ENCODE assay signal across 8 cellular contexts in genomic region chr20:3794701-3795420, GRCh38. TPM values are rescaled to one million over a fixed set of nuclear protein-coding genes. Genes with fewer than 3 reads are reported as not detected.
DNase-seq lines count a peak whose midpoint lies in the region; ATAC-seq and TF ChIP-seq lines count a peak whose summit lies in the region.

No MANE protein-coding gene starts in this region.

- peaks cover 31% of the 10 kb centered on the region for H3K79me2 ChIP-seq in MM.1S (ENCODE audit: low read length)

- H3K27me3 ChIP-seq in BE2C, result no peaks in the 10 kb centered on the region
- H3K27me3 ChIP-seq in MM.1S (replicated peaks; ENCODE audit: insufficient read depth, low read length), result no peaks in the 10 kb centered on the region
- no peaks in the 10 kb centered on the region for H3K27me3 ChIP-seq in duodenal mucosa (ENCODE audit: control insufficient read depth in 1 of 2, insufficient read depth in 2 of 2, low read length in 2 of 2)
- H3K27me3 ChIP-seq in neuronal stem cell (ENCODE audit: control insufficient read depth in 3 of 3, insufficient read depth in 3 of 3, low read depth in 1 of 3, low read length in 3 of 3), result peaks cover 0 to 7% (median 0%) of the 10 kb centered on the region in 3 experiments

- peaks cover 16% of the 10 kb centered on the region for H3K36me3 ChIP-seq in BE2C
- H3K36me3 ChIP-seq in MM.1S (replicated peaks; ENCODE audit: insufficient read depth, low read length), result no peaks in the 10 kb centered on the region
- H3K36me3 ChIP-seq in duodenal mucosa (ENCODE audit: control insufficient read depth in 1 of 2, insufficient read depth in 2 of 2, low read length in 2 of 2), result no peaks in the 10 kb centered on the region
- no peaks in the 10 kb centered on the region for H3K36me3 ChIP-seq in neuronal stem cell (replicated peaks in 1 of 2; ENCODE audit: control insufficient read depth in 2 of 2, insufficient read depth in 2 of 2, low read length in 2 of 2)

- no peak overlapping the region for H2BK5ac ChIP-seq in neuronal stem cell (ENCODE audit: low read length)

- no peaks in the 10 kb centered on the region for H3K9me2 ChIP-seq in MM.1S (replicated peaks; ENCODE audit: insufficient read depth, low read length)

- H3K27ac ChIP-seq in MM.1S (ENCODE audit: low read length), result peak overlapping the region; percentile 74; the same call in 1 of the 2 replicates
- peak overlapping the region; percentile 96 for H3K27ac ChIP-seq in duodenal mucosa (ENCODE audit: low read depth, low read length)
- no peak overlapping the region for H3K27ac ChIP-seq in neuronal stem cell (replicated peaks; ENCODE audit: low read length)

- ATAC-seq in HG02588 (IDR thresholded peaks at IDR 0.05; ENCODE audit: unreplicated experiment) (no peak), HG03280 (IDR thresholded peaks at IDR 0.05; ENCODE audit: unreplicated experiment) (no peak), GM19452 (IDR thresholded peaks at IDR 0.05; ENCODE audit: unreplicated experiment) (no peak)

- H4K8ac ChIP-seq in neuronal stem cell (ENCODE audit: low read depth, low read length), result no peak overlapping the region

- peak overlapping the region; percentile 90; the same call in 1 of the 2 replicates for H2AFZ ChIP-seq in MM.1S (ENCODE audit: low read length)
- H2AFZ ChIP-seq in neuronal stem cell (ENCODE audit: low read length), result no peak overlapping the region

- H4K91ac ChIP-seq in neuronal stem cell (ENCODE audit: low read depth, low read length, poor library complexity), result no peak overlapping the region

- TF ChIP-seq CTCF in BE2C (IDR thresholded peaks at IDR 0.05; ENCODE audit: low read depth, low read length) (no peak), MM.1S (IDR thresholded peaks at IDR 0.05; ENCODE audit: low read length) (no peak)

- peak overlapping the region; percentile 66 for H3K4me2 ChIP-seq in MM.1S (ENCODE audit: low read depth, low read length)
- H3K4me2 ChIP-seq in neuronal stem cell (ENCODE audit: insufficient read depth, low read length, poor library complexity, severe bottlenecking), result no peak overlapping the region

- H3K9ac ChIP-seq in MM.1S (ENCODE audit: low read length), result peak overlapping the region; percentile 84; the same call in 1 of the 2 replicates
- peak overlapping the region in 1 of 2 donors; percentile 95 for H3K9ac ChIP-seq in duodenal mucosa (ENCODE audit: low read depth in 1 of 2, low read length in 2 of 2)
- no peak overlapping the region for H3K9ac ChIP-seq in neuronal stem cell (ENCODE audit: low read depth, low read length, poor library complexity)

- peaks cover 6% of the 10 kb centered on the region for H3K79me1 ChIP-seq in neuronal stem cell (ENCODE audit: low read depth, low read length)

- DNase-seq in BE2C (no peak), MM.1S (no peak), neuronal stem cell (ENCODE audit: low spot score) (no peak), superior temporal gyrus (ENCODE audit: extremely low spot score) (no peak)

- H2BK12ac ChIP-seq in neuronal stem cell (ENCODE audit: low read length), result no peak overlapping the region

- H2BK15ac ChIP-seq in neuronal stem cell (ENCODE audit: low read length), result peak overlapping the region; percentile 81

- peak overlapping the region; percentile 17 for H3K18ac ChIP-seq in neuronal stem cell (ENCODE audit: low read length)

- no peak overlapping the region for H2AK5ac ChIP-seq in neuronal stem cell (ENCODE audit: low read depth, low read length)

- H3K14ac ChIP-seq in neuronal stem cell (ENCODE audit: low read length), result peak overlapping the region; percentile 25

- WGBS in neuronal stem cell (ENCODE audit: extremely low coverage in 2 of 2, insufficient read length in 2 of 2, insufficient replicate concordance in 1 of 2), 2 donors, result no CpG with 5 or more reads among the region's 25 CpGs

- H3K23ac ChIP-seq in neuronal stem cell (ENCODE audit: low read depth, low read length, poor library complexity), result no peak overlapping the region

- H4K20me1 ChIP-seq in MM.1S (ENCODE audit: insufficient read depth, low read length), result no peaks in the 10 kb centered on the region

- peak overlapping the region; percentile 80; the same call in 1 of the 2 replicates for H3K4me3 ChIP-seq in BE2C (ENCODE audit: low read depth, low read length)
- H3K4me3 ChIP-seq in MM.1S (ENCODE audit: low read length), result peak overlapping the region; percentile 68
- H3K4me3 ChIP-seq in duodenal mucosa (ENCODE audit: low read depth in 1 of 2, low read length in 2 of 2), result peak overlapping the region; percentile 89 to 93
- no peak overlapping the region for H3K4me3 ChIP-seq in neuronal stem cell (ENCODE audit: low read length in 2 of 2)

- H3K9me3 ChIP-seq in BE2C, result no peaks in the 10 kb centered on the region
- no peaks in the 10 kb centered on the region for H3K9me3 ChIP-seq in MM.1S (replicated peaks; ENCODE audit: insufficient read depth, low read length)
- H3K9me3 ChIP-seq in duodenal mucosa (ENCODE audit: control insufficient read depth in 1 of 2, low read length in 2 of 2), result no peaks in the 10 kb centered on the region
- no peaks in the 10 kb centered on the region for H3K9me3 ChIP-seq in neuronal stem cell (replicated peaks in 1 of 2; ENCODE audit: control insufficient read depth in 2 of 2, insufficient read depth in 1 of 2, low read depth in 1 of 2, low read length in 2 of 2)

- peaks cover 21% of the 10 kb centered on the region for H3F3A ChIP-seq in MM.1S (ENCODE audit: insufficient read depth, low read length)

- H3K4ac ChIP-seq in neuronal stem cell (ENCODE audit: low read length), result no peak overlapping the region

- H3K4me1 ChIP-seq in BE2C (peaks cover 21% of the 10 kb centered on the region), MM.1S (ENCODE audit: low read length) (peaks cover 26% of the 10 kb centered on the region), duodenal mucosa (ENCODE audit: control insufficient read depth in 1 of 2, insufficient read depth in 2 of 2, low read length in 2 of 2) (peaks cover 30 to 39% of the 10 kb centered on the region in 2 donors), neuronal stem cell (ENCODE audit: control insufficient read depth in 2 of 2, insufficient read depth in 1 of 2, low read depth in 1 of 2, low read length in 2 of 2) (peaks cover 20 to 30% of the 10 kb centered on the region in 2 donors)

- no peak overlapping the region for H2BK120ac ChIP-seq in neuronal stem cell (ENCODE audit: low read depth, low read length)

RNA-seq across cellular contexts. Expression of gene CDC25B, which starts 1.2 kb away (rescaled TPM):
- polyA plus RNA-seq in BE2C (2012; ENCODE audit: insufficient read depth, insufficient read length, low read depth), result 87.2 TPM
- 31.6 TPM for polyA plus RNA-seq in neuronal stem cell (2013, experiment 1 of 2)
- polyA plus RNA-seq in neuronal stem cell (2013, experiment 2 of 2), result 31.4 TPM

RNA-seq across cellular contexts. Expression of gene CENPB, which starts 8.3 kb away (rescaled TPM):
- polyA plus RNA-seq in BE2C (2012; ENCODE audit: insufficient read depth, insufficient read length, low read depth), result 181 TPM
- polyA plus RNA-seq in neuronal stem cell (2013, experiment 1 of 2), result 21.7 TPM
- 21.0 TPM for polyA plus RNA-seq in neuronal stem cell (2013, experiment 2 of 2)

RNA-seq across cellular contexts. Expression of gene SPEF1, which starts 13.6 kb away (rescaled TPM):
- polyA plus RNA-seq in BE2C (2012; ENCODE audit: insufficient read depth, insufficient read length, low read depth), result 0.65 TPM
- 0.13 TPM for polyA plus RNA-seq in neuronal stem cell (2013, experiment 1 of 2)
- 0.21 TPM for polyA plus RNA-seq in neuronal stem cell (2013, experiment 2 of 2)

RNA-seq across cellular contexts. Expression of gene AP5S1, which starts 25.5 kb away (rescaled TPM):
- 27.3 TPM for polyA plus RNA-seq in BE2C (2012; ENCODE audit: insufficient read depth, insufficient read length, low read depth)
- polyA plus RNA-seq in neuronal stem cell (2013, experiment 1 of 2), result 1.3 TPM
- 1.3 TPM for polyA plus RNA-seq in neuronal stem cell (2013, experiment 2 of 2)

RNA-seq across cellular contexts. Expression of gene ADISSP, which starts 27.3 kb away (rescaled TPM):
- 151 TPM for polyA plus RNA-seq in BE2C (2012; ENCODE audit: insufficient read depth, insufficient read length, low read depth)
- polyA plus RNA-seq in neuronal stem cell (2013, experiment 1 of 2), result 57.7 TPM
- polyA plus RNA-seq in neuronal stem cell (2013, experiment 2 of 2), result 57.2 TPM

Comparison
In these comparisons a context has a peak if more than half of its experiments do, and no peak if none do; other contexts are left out.
1. H3K4me3 ChIP-seq: peak in BE2C (single experiment), MM.1S (single experiment) and duodenal mucosa (2 of 2); none in neuronal stem cell (0 of 2).